In genomic region chr2:234308073-234308813, GRCh38 we compare ENCODE assay signal across 2 cellular contexts.
TF ChIP-seq lines count a peak whose summit lies in the region.

No MANE protein-coding gene starts in this region.

TF ChIP-seq in IMR-90, 13 proteins besides CTCF, POLR2A, EP300 and RAD21 (continued from another document):
- no peak for TF ChIP-seq RFX5 (IDR thresholded peaks at IDR 0.05; ENCODE audit: low read depth, low read length)
TF ChIP-seq in IMR-90: peak in this region for 1.

TF ChIP-seq in HEK293T, 16 proteins besides CTCF, POLR2A, EP300 and RAD21 (continued from another document):
- no peak for TF ChIP-seq LEF1 (IDR thresholded peaks at IDR 0.05; ENCODE audit: borderline replicate concordance)
- TF ChIP-seq TARDBP (IDR thresholded peaks at IDR 0.05), result no peak
- no peak for TF ChIP-seq FOXK2 (IDR thresholded peaks at IDR 0.05)
- TF ChIP-seq ZNF384 (IDR thresholded peaks at IDR 0.05), result no peak
- TF ChIP-seq HDGF (IDR thresholded peaks at IDR 0.05; ENCODE audit: borderline replicate concordance), result no peak
- TF ChIP-seq CTBP1 (IDR thresholded peaks at IDR 0.05; ENCODE audit: borderline replicate concordance), result no peak
- TF ChIP-seq FOXM1 (IDR thresholded peaks at IDR 0.05; ENCODE audit: borderline replicate concordance), result no peak
- TF ChIP-seq PKNOX1 (IDR thresholded peaks at IDR 0.05), result no peak
- no peak for TF ChIP-seq ARNT (IDR thresholded peaks at IDR 0.05)
- no peak for TF ChIP-seq L3MBTL2 (conservative IDR thresholded peaks at IDR 0.05)
